ENCODE assay signal across 8 cellular contexts in genomic region chr7:55546826-55547225, GRCh38. TPM values are rescaled to one million over a fixed set of nuclear protein-coding genes. Genes with fewer than 3 reads are reported as not detected.
A peak's percentile ranks its signal among the peaks of the same experiment; 100 is the strongest.
DNase-seq lines count a peak whose midpoint lies in the region; ATAC-seq, FAIRE-seq and TF ChIP-seq lines count a peak whose summit lies in the region.

No MANE protein-coding gene starts in this region.

- peak overlapping the region; percentile 10 for H4K8ac ChIP-seq in neuronal stem cell (ENCODE audit: low read depth, low read length)

- H2BK15ac ChIP-seq in neuronal stem cell (ENCODE audit: low read length), result no peak overlapping the region

- H2BK5ac ChIP-seq in neuronal stem cell (ENCODE audit: low read length), result no peak overlapping the region

- H3K27me3 ChIP-seq in SJCRH30, result no peaks in the 10 kb centered on the region
- H3K27me3 ChIP-seq in endothelial cell of umbilical vein (ENCODE audit: control insufficient read depth in 2 of 2, insufficient read depth in 2 of 2, low read length in 2 of 2), result no peaks in the 10 kb centered on the region
- H3K27me3 ChIP-seq in neuronal stem cell (ENCODE audit: control insufficient read depth in 3 of 3, insufficient read depth in 3 of 3, low read depth in 1 of 3, low read length in 3 of 3), result no peaks in the 10 kb centered on the region

- H4K20me1 ChIP-seq in endothelial cell of umbilical vein (replicated peaks; ENCODE audit: control insufficient read depth, extremely low read depth, insufficient read depth, low read length), result peaks cover 11% of the 10 kb centered on the region

- peak overlapping the region; percentile 19 for H3K4ac ChIP-seq in neuronal stem cell (ENCODE audit: low read length)

- H3K9ac ChIP-seq in endothelial cell of umbilical vein (replicated peaks; ENCODE audit: extremely low read depth, insufficient read depth, low read length), result no peak overlapping the region
- no peak overlapping the region for H3K9ac ChIP-seq in neuronal stem cell (ENCODE audit: low read depth, low read length, poor library complexity)

- intact Hi-C loops in endothelial cell of umbilical vein (cut with micrococcal nuclease), result no loop called here

- no CpG with 5 or more reads among the region's 4 CpGs for WGBS in neuronal stem cell (ENCODE audit: extremely low coverage in 2 of 2, insufficient read length in 2 of 2, insufficient replicate concordance in 1 of 2), 2 donors

- TF ChIP-seq POLR2A in endothelial cell of umbilical vein (IDR thresholded peaks at IDR 0.05; ENCODE audit: low read depth, low read length), result no peak

- no TSS peak for BruUV-seq in endothelial cell of umbilical vein (replicated peaks; lab: Mats Ljungman, UMichigan)

- H2AFZ ChIP-seq in endothelial cell of umbilical vein (ENCODE audit: low read depth, low read length), result no peak overlapping the region
- no peak overlapping the region for H2AFZ ChIP-seq in neuronal stem cell (ENCODE audit: low read length)

- no peaks in the 10 kb centered on the region for H3K9me1 ChIP-seq in endothelial cell of umbilical vein (replicated peaks; ENCODE audit: control insufficient read depth, extremely low read depth, insufficient read depth, low read length)

- POLR2A ChIA-PET in endothelial cell of umbilical vein (lab: Charles Lee), result no interaction called here

- no peak overlapping the region for H2AK5ac ChIP-seq in neuronal stem cell (ENCODE audit: low read depth, low read length)

- TF ChIP-seq CTCF in endothelial cell of umbilical vein (IDR thresholded peaks at IDR 0.05; ENCODE audit: extremely low read depth in 1 of 2, insufficient read depth in 1 of 2, low read depth in 1 of 2, low read length in 2 of 2), result no peak

- H3K9me3 ChIP-seq in SJCRH30 (replicated peaks) (no peaks in the 10 kb centered on the region), endothelial cell of umbilical vein (replicated peaks; ENCODE audit: control insufficient read depth, insufficient read depth, low read length) (no peaks in the 10 kb centered on the region), neuronal stem cell (replicated peaks in 1 of 2; ENCODE audit: control insufficient read depth in 2 of 2, insufficient read depth in 1 of 2, low read depth in 1 of 2, low read length in 2 of 2) (peaks cover 0 to 4% of the 10 kb centered on the region in 2 donors)

- H3K4me3 ChIP-seq in SJCRH30, result no peak overlapping the region
- no peak overlapping the region for H3K4me3 ChIP-seq in endothelial cell of umbilical vein (replicated peaks in 1 of 3; ENCODE audit: insufficient read depth in 1 of 3, low read depth in 1 of 3, low read length in 3 of 3)
- H3K4me3 ChIP-seq in neuronal stem cell (ENCODE audit: low read length in 2 of 2), result no peak overlapping the region

- H4K91ac ChIP-seq in neuronal stem cell (ENCODE audit: low read depth, low read length, poor library complexity), result no peak overlapping the region

- dilution Hi-C loops in endothelial cell of umbilical vein (cut with MboI; ENCODE audit: extremely low pct_ligation_motif_present, low sequenced_read_pairs), result no loop called here

- peak; percentile 76 for FAIRE-seq in endothelial cell of umbilical vein (lab: Jason Lieb, UNC)

- H3K4me2 ChIP-seq in endothelial cell of umbilical vein (ENCODE audit: insufficient read depth, low read length) (peak overlapping the region; percentile 0), neuronal stem cell (ENCODE audit: insufficient read depth, low read length, poor library complexity, severe bottlenecking) (no peak overlapping the region)

- peak overlapping the region; percentile 46 for H3K18ac ChIP-seq in neuronal stem cell (ENCODE audit: low read length)

- CTCF ChIA-PET in endothelial cell of umbilical vein (lab: Charles Lee), result interaction anchor here (0.6 to 2.5 kb wide), 9 partner anchors 12 to 51 kb away, joined by 3 to 10 read pairs (median 3); no protein-coding TSS in a partner anchor

- peak; percentile 80 for DNase-seq in activated effector memory CD4-positive, alpha-beta T cell treated with anti-CD3 and anti-CD28 coated beads, Interleukin-2, amount 50 U/mL, for 16 hours
- no peak for DNase-seq in activated effector memory CD4-positive, alpha-beta T cell treated with Interleukin-2 at 50 U/mL for 16 hours
- DNase-seq in SJCRH30 (peak; percentile 86), endothelial cell of umbilical vein (ENCODE audit: low read depth, low spot score) (peak; percentile 83), neuronal stem cell (ENCODE audit: low spot score) (no peak), NCI-H187 (lab: John Stamatoyannopoulos, UW) (no peak)

- H2BK12ac ChIP-seq in neuronal stem cell (ENCODE audit: low read length), result no peak overlapping the region

- H3K4me1 ChIP-seq in SJCRH30 (peaks cover 19% of the 10 kb centered on the region), endothelial cell of umbilical vein (ENCODE audit: control insufficient read depth, extremely low read depth, insufficient read depth, low read length) (peaks cover 34% of the 10 kb centered on the region), neuronal stem cell (ENCODE audit: control insufficient read depth in 2 of 2, insufficient read depth in 1 of 2, low read depth in 1 of 2, low read length in 2 of 2) (peaks cover 0 to 9% of the 10 kb centered on the region in 2 donors)

- peak overlapping the region; percentile 17 for H2BK120ac ChIP-seq in neuronal stem cell (ENCODE audit: low read depth, low read length)

- peaks cover 5% of the 10 kb centered on the region for H3K79me1 ChIP-seq in neuronal stem cell (ENCODE audit: low read depth, low read length)

- peak overlapping the region; percentile 17 for H3K27ac ChIP-seq in SJCRH30
- H3K27ac ChIP-seq in endothelial cell of umbilical vein (ENCODE audit: insufficient read depth, low read depth, low read length), result peak overlapping the region; percentile 58
- no peak overlapping the region for H3K27ac ChIP-seq in neuronal stem cell (replicated peaks; ENCODE audit: low read length)

- ATAC-seq in HG03460 (IDR thresholded peaks at IDR 0.05; ENCODE audit: unreplicated experiment) (peak; percentile 45), GM19324 (IDR thresholded peaks at IDR 0.05; ENCODE audit: low FRiP score, unreplicated experiment) (no peak)

- peaks cover 98% of the 10 kb centered on the region for H3K79me2 ChIP-seq in endothelial cell of umbilical vein (ENCODE audit: control insufficient read depth, insufficient read depth, low read length)

- H3K23ac ChIP-seq in neuronal stem cell (ENCODE audit: low read depth, low read length, poor library complexity), result peak overlapping the region; percentile 52

- H3K14ac ChIP-seq in neuronal stem cell (ENCODE audit: low read length), result no peak overlapping the region

- H3K36me3 ChIP-seq in SJCRH30, result peaks cover 4% of the 10 kb centered on the region; the same call in 1 of the 2 replicates
- H3K36me3 ChIP-seq in endothelial cell of umbilical vein (ENCODE audit: control insufficient read depth in 2 of 2, extremely low read depth in 1 of 2, insufficient read depth in 2 of 2, low read length in 2 of 2), result peaks cover 0 to 2% of the 10 kb centered on the region in 2 experiments
- H3K36me3 ChIP-seq in neuronal stem cell (replicated peaks in 1 of 2; ENCODE audit: control insufficient read depth in 2 of 2, insufficient read depth in 2 of 2, low read length in 2 of 2), result peaks cover 0 to 12% of the 10 kb centered on the region in 2 donors

TF ChIP-seq in endothelial cell of umbilical vein, 7 proteins besides CTCF, POLR2A, EP300 and RAD21:
- TF ChIP-seq MAX (IDR thresholded peaks at IDR 0.05; ENCODE audit: insufficient read depth, insufficient read length) (no peak), POLR2AphosphoS5 (IDR thresholded peaks at IDR 0.05; ENCODE audit: insufficient read depth, low read depth, low read length) (peak; percentile 24), GATA2 (IDR thresholded peaks at IDR 0.05; ENCODE audit: insufficient read depth, insufficient read length, low read depth, low read length) (no peak), FOS (IDR thresholded peaks at IDR 0.05; ENCODE audit: borderline replicate concordance, insufficient read depth, low read length) (peak; percentile 71), MYC (IDR thresholded peaks at IDR 0.05; ENCODE audit: low read depth, low read length) (no peak), JUN (IDR thresholded peaks at IDR 0.05; ENCODE audit: borderline replicate concordance, insufficient read depth, insufficient read length, low read depth) (peak; percentile 45), EZH2 (IDR thresholded peaks at IDR 0.05; ENCODE audit: borderline replicate concordance, low read depth, low read length, severe bottlenecking) (no peak)

RNA-seq across cellular contexts. Expression of gene VOPP1, which starts 25.5 kb away (rescaled TPM):
- total RNA-seq in SJCRH30 (2014; rRNA removed; shearing (Covaris generic)), result 89.8 and 92.6 TPM in 2 replicates
- total RNA-seq in endothelial cell of umbilical vein, result 154 and 159 TPM in 2 replicates
- polyA plus RNA-seq in endothelial cell of umbilical vein, result 85.6 and 86.2 TPM in 2 replicates
- polyA plus RNA-seq in endothelial cell of umbilical vein (2011; cell fraction: cytosol; rRNA removed), result 75.4 and 78.2 TPM in 2 replicates
- polyA plus RNA-seq in endothelial cell of umbilical vein (2011; cell fraction: nucleus; rRNA removed), result 48.0 and 51.2 TPM in 2 replicates
- polyA plus RNA-seq in endothelial cell of umbilical vein (2012), result 105 and 140 TPM in 2 replicates
- polyA minus RNA-seq in endothelial cell of umbilical vein, result 159 and 181 TPM in 2 replicates
- polyA minus RNA-seq in endothelial cell of umbilical vein (2011; cell fraction: cytosol; rRNA and poly(A)+ RNA removed), result 29.9 TPM
- 54.7 and 67.8 TPM in 2 replicates for polyA minus RNA-seq in endothelial cell of umbilical vein (2011; cell fraction: nucleus; rRNA and poly(A)+ RNA removed)
- 38.1 TPM for polyA plus RNA-seq in neuronal stem cell (2013, experiment 1 of 2)
- 37.8 TPM for polyA plus RNA-seq in neuronal stem cell (2013, experiment 2 of 2)

Comparison
In these comparisons a context has a peak if more than half of its experiments do, and no peak if none do; other contexts are left out.
1. DNase-seq: peak in activated effector memory CD4-positive, alpha-beta T cell treated with anti-CD3 and anti-CD28 coated beads, Interleukin-2, amount 50 U/mL, for 16 hours (single experiment), SJCRH30 (2 of 2) and endothelial cell of umbilical vein (single experiment); none in activated effector memory CD4-positive, alpha-beta T cell treated with Interleukin-2 at 50 U/mL for 16 hours (single experiment), neuronal stem cell (single experiment) and NCI-H187 (0 of 2).